Comparison of ENCODE assay signal across 1 cellular context in the genomic region with DNA sequence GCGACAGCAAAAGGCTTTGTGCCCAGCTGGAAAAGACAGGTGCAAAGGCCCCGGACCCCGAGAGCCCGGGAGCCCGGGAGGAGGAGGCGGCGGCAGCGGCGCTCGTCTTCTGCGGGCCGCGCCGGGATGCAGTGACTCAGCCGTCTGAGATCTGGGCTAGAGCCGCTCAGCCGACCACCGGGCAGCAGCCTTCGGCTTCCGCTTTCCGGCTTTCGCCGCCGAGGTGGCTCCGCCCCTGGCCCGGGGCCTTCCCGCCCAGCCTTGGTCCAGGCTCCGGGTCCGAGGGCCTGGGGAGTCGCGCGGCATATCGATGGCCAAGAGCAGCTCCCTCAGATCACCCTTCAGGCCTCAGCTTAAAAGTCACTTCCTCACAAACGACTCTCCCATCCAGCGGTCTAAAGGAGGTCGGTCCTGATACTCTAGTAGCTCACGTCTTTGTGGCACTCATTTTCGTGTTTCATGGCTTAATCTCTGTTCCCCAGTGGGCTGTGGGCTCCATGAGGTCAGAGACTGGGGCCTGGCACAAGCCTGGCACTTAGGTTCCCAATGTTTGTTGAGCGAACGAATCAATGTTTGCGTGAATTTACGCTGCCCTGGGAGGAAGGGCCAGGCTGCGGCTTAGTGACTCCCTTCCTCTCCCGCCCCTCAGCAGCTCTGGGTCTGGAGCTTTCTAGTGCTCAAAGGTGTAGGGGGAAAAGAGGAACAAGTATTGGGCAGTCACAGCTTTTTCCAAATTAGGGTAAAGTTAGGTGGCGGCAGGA.
TF ChIP-seq lines count a peak whose summit lies in the region.

A gene (minus strand): TSS at position 146 of the 761 bp plus-strand sequence. CDS start 783 bp downstream, outside the sequence.

TF ChIP-seq in GM12878, 131 proteins besides CTCF, POLR2A, EP300 and RAD21 (continued from another document):
- TF ChIP-seq RFX5 (IDR thresholded peaks at IDR 0.05; ENCODE audit: low read depth, low read length) (no peak), CHD1 (IDR thresholded peaks at IDR 0.05; ENCODE audit: low read depth, low read length) (peak; percentile 71; the same call in 1 of the 2 replicates), ZNF24 (IDR thresholded peaks at IDR 0.05) (0 out of 2 replicates have a peak, but pooled peaks have one; percentile 4), RCOR1 (conservative IDR thresholded peaks at IDR 0.05; ENCODE audit: low read depth, low read length) (no peak), JUND (IDR thresholded peaks at IDR 0.05; ENCODE audit: low read depth, low read length) (no peak), RUNX3 (IDR thresholded peaks at IDR 0.05; ENCODE audit: low read length) (peak; percentile 54), GABPA (IDR thresholded peaks at IDR 0.05; ENCODE audit: low read depth) (0 out of 2 replicates have a peak, but pooled peaks have one; percentile 10), KDM1A (IDR thresholded peaks at IDR 0.05; ENCODE audit: borderline replicate concordance) (no peak), ATF7 (IDR thresholded peaks at IDR 0.05; ENCODE audit: low read depth) (peak; percentile 26; the same call in 1 of the 2 replicates), SMC3 (IDR thresholded peaks at IDR 0.05; ENCODE audit: borderline replicate concordance, low read length) (no peak), ZBED1 (IDR thresholded peaks at IDR 0.05; ENCODE audit: borderline replicate concordance) (no peak; the same call in 1 of the 2 replicates), ZNF207 (IDR thresholded peaks at IDR 0.05; ENCODE audit: borderline replicate concordance) (no peak; the same call in 1 of the 2 replicates), CHD2 (IDR thresholded peaks at IDR 0.05; ENCODE audit: borderline replicate concordance, low read depth, low read length) (no peak), HCFC1 (IDR thresholded peaks at IDR 0.05; ENCODE audit: low read length) (no peak), EGR1 (IDR thresholded peaks at IDR 0.05; ENCODE audit: borderline replicate concordance in 1 of 2, low read depth in 2 of 2, low read length in 2 of 2) (no peak), ETV6 (conservative IDR thresholded peaks at IDR 0.05 in 1 of 2, IDR thresholded peaks at IDR 0.05 in 1 of 2; ENCODE audit: borderline replicate concordance in 1 of 2, low read depth in 1 of 2) (no peak)
- TF ChIP-seq, protein P1, sequence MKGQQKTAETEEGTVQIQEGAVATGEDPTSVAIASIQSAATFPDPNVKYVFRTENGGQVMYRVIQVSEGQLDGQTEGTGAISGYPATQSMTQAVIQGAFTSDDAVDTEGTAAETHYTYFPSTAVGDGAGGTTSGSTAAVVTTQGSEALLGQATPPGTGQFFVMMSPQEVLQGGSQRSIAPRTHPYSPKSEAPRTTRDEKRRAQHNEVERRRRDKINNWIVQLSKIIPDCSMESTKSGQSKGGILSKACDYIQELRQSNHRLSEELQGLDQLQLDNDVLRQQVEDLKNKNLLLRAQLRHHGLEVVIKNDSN (IDR thresholded peaks at IDR 0.05; ENCODE audit: borderline replicate concordance, extremely low read length, insufficient read depth, low read depth, low read length): no peak
- TF ChIP-seq, protein P2, sequence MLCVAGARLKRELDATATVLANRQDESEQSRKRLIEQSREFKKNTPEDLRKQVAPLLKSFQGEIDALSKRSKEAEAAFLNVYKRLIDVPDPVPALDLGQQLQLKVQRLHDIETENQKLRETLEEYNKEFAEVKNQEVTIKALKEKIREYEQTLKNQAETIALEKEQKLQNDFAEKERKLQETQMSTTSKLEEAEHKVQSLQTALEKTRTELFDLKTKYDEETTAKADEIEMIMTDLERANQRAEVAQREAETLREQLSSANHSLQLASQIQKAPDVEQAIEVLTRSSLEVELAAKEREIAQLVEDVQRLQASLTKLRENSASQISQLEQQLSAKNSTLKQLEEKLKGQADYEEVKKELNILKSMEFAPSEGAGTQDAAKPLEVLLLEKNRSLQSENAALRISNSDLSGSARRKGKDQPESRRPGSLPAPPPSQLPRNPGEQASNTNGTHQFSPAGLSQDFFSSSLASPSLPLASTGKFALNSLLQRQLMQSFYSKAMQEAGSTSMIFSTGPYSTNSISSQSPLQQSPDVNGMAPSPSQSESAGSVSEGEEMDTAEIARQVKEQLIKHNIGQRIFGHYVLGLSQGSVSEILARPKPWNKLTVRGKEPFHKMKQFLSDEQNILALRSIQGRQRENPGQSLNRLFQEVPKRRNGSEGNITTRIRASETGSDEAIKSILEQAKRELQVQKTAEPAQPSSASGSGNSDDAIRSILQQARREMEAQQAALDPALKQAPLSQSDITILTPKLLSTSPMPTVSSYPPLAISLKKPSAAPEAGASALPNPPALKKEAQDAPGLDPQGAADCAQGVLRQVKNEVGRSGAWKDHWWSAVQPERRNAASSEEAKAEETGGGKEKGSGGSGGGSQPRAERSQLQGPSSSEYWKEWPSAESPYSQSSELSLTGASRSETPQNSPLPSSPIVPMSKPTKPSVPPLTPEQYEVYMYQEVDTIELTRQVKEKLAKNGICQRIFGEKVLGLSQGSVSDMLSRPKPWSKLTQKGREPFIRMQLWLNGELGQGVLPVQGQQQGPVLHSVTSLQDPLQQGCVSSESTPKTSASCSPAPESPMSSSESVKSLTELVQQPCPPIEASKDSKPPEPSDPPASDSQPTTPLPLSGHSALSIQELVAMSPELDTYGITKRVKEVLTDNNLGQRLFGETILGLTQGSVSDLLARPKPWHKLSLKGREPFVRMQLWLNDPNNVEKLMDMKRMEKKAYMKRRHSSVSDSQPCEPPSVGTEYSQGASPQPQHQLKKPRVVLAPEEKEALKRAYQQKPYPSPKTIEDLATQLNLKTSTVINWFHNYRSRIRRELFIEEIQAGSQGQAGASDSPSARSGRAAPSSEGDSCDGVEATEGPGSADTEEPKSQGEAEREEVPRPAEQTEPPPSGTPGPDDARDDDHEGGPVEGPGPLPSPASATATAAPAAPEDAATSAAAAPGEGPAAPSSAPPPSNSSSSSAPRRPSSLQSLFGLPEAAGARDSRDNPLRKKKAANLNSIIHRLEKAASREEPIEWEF (IDR thresholded peaks at IDR 0.05; ENCODE audit: insufficient replicate concordance, low read depth, low read length): no peak
- TF ChIP-seq, protein P3, sequence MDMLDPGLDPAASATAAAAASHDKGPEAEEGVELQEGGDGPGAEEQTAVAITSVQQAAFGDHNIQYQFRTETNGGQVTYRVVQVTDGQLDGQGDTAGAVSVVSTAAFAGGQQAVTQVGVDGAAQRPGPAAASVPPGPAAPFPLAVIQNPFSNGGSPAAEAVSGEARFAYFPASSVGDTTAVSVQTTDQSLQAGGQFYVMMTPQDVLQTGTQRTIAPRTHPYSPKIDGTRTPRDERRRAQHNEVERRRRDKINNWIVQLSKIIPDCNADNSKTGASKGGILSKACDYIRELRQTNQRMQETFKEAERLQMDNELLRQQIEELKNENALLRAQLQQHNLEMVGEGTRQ (IDR thresholded peaks at IDR 0.05; ENCODE audit: borderline replicate concordance, low read depth, low read length): no peak
